18 cellular contexts compared by ENCODE assay signal in the genomic region with DNA sequence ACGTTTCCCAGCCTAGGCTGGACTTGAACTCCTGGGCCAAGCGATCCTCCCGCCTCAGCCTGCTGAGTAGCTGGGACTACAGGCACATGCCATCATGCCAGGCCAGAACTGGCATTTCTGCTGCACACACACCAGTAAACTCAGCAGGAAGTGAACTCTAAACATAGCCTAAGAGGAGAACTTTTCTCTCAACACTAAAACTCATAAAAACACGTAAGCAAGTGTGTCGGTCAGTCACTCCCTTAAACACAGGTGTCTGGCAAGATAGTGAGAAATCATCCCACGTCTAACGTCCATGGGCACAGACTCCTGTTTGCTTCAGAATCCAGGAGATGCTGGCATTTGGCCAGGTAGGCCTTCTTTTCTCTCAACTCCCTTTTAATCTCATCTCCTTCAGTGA.
A peak's percentile ranks its signal among the peaks of the same experiment; 100 is the strongest.
DNase-seq lines count a peak whose midpoint lies in the region; ATAC-seq and TF ChIP-seq lines count a peak whose summit lies in the region.
"Had no signal": no experiment of that assay in that cellular context is flagged by ENCODE, and none has a peak within 500 bp of the region (broad histone marks: within the 10 kb centered on the region; RNA-seq: fewer than 3 reads in every experiment).

No MANE protein-coding gene starts in this region.

- peak; percentile 74 for ATAC-seq in esophagus mucosa
- ATAC-seq in omental fat pad (ENCODE audit: low FRiP score): peak; percentile 78
- ATAC-seq in stimulated activated memory B cell treated with anti-CD40 and anti-IgM and Interleukin-4, amounts not matched to agents 10 μg/mL and 1 μg/mL and 100 μg/mL, for 72 hours: no peak
- ATAC-seq in GM21360 (IDR thresholded peaks at IDR 0.05; ENCODE audit: unreplicated experiment): no peak
- no peak for ATAC-seq in GM21529 (IDR thresholded peaks at IDR 0.05; ENCODE audit: unreplicated experiment)

- H3K36me3 Mint-ChIP-seq in stimulated activated memory B cell treated with anti-CD40 and anti-IgM and Interleukin-4, amounts not matched to agents 10 μg/mL and 1 μg/mL and 100 μg/mL, for 72 hours: no peaks in the 10 kb centered on the region

- no peak for TF ChIP-seq CTCF in omental fat pad (IDR thresholded peaks at IDR 0.05)

- no peaks in the 10 kb centered on the region for H3K9me3 Mint-ChIP-seq in stimulated activated memory B cell treated with anti-CD40 and anti-IgM and Interleukin-4, amounts not matched to agents 10 μg/mL and 1 μg/mL and 100 μg/mL, for 72 hours
- H3K9me3 Mint-ChIP-seq: neural progenitor cell had no signal

- H3K4me3 Mint-ChIP-seq in stimulated activated memory B cell treated with anti-CD40 and anti-IgM and Interleukin-4, amounts not matched to agents 10 μg/mL and 1 μg/mL and 100 μg/mL, for 72 hours: no peak overlapping the region
- H3K4me3 Mint-ChIP-seq: neural progenitor cell had no signal

- no peaks in the 10 kb centered on the region for H3K9me3 ChIP-seq in MG63
- H3K9me3 ChIP-seq: lower lobe of right lung had no signal

- H3K27me3 ChIP-seq in MG63: no peaks in the 10 kb centered on the region
- H3K27me3 ChIP-seq: neural progenitor cell had no signal

- no peaks in the 10 kb centered on the region for H3K4me1 Mint-ChIP-seq in stimulated activated memory B cell treated with anti-CD40 and anti-IgM and Interleukin-4, amounts not matched to agents 10 μg/mL and 1 μg/mL and 100 μg/mL, for 72 hours

- peak; percentile 66 for DNase-seq in EH (ENCODE audit: low read depth)
- DNase-seq in MG63: peak; percentile 19
- DNase-seq in omental fat pad (ENCODE audit: low spot score): no peak
- DNase-seq in SHP77 (lab: John Stamatoyannopoulos, UW): no peak
- DNase-seq: activated CD4-positive, alpha-beta T cell treated with anti-CD3 and anti-CD28 coated beads for 48 hours; activated CD8-positive, alpha-beta memory T cell treated with anti-CD3 and anti-CD28 coated beads, Interleukin-2, amount 50 U/mL, for 4 hours; activated naive CD4-positive, alpha-beta T cell; lower lobe of right lung; MV-4-11; NCI-H187 treated with DMSO at 0.1 percent for 48 hours; NCI-H526 treated with DMSO at 0.1 percent for 48 hours; OCI-M1; stimulated activated CD4-positive, alpha-beta T cell treated with anti-CD3 and anti-CD28 coated beads, Interleukin-1b, Interleukin-23, amount 100 ng/mL, for 48 hours had no signal

- no peaks in the 10 kb centered on the region for H3K27me3 Mint-ChIP-seq in stimulated activated memory B cell treated with anti-CD40 and anti-IgM and Interleukin-4, amounts not matched to agents 10 μg/mL and 1 μg/mL and 100 μg/mL, for 72 hours

- H3K4me3 ChIP-seq in MG63: no peak overlapping the region
- H3K4me3 ChIP-seq: lower lobe of right lung, neural progenitor cell had no signal

- H3K27ac Mint-ChIP-seq in stimulated activated memory B cell treated with anti-CD40 and anti-IgM and Interleukin-4, amounts not matched to agents 10 μg/mL and 1 μg/mL and 100 μg/mL, for 72 hours: no peak overlapping the region
- H3K27ac Mint-ChIP-seq: neural progenitor cell had no signal

- no peaks in the 10 kb centered on the region for H3K36me3 ChIP-seq in MG63
- H3K36me3 ChIP-seq: lower lobe of right lung, neural progenitor cell had no signal

Comparison
In these comparisons a context has a peak if more than half of its experiments do, and no peak if none do; other contexts are left out.
1. DNase-seq: peak in EH (single experiment) and MG63 (single experiment); none in omental fat pad (single experiment) and SHP77 (0 of 2).
2. ATAC-seq: peak in esophagus mucosa (single experiment) and omental fat pad (single experiment); none in stimulated activated memory B cell treated with anti-CD40 and anti-IgM and Interleukin-4, amounts not matched to agents 10 μg/mL and 1 μg/mL and 100 μg/mL, for 72 hours (single experiment), GM21360 (single experiment) and GM21529 (single experiment).